Comparison of ENCODE assay signal across 7 cellular contexts in genomic region chr15:79479616-79480015, GRCh38.
"Had no signal": no experiment of that assay in that cellular context is flagged by ENCODE, and none has a peak within 500 bp of the region (broad histone marks: within the 10 kb centered on the region; RNA-seq: fewer than 3 reads in every experiment).

No MANE protein-coding gene starts in this region.

- H3K4me3 ChIP-seq: K562 had no signal

- H3K27ac ChIP-seq: HL-60 had no signal

- H3K4me1 Mint-ChIP-seq: IgD-negative memory B cell had no signal

- DNase-seq: IMR-90, KBM-7 had no signal

- FAIRE-seq: HepG2, HTR-8/SVneo, K562 had no signal

- H3K4me3 Mint-ChIP-seq: IgD-negative memory B cell had no signal

- H3K9me3 Mint-ChIP-seq: IgD-negative memory B cell had no signal

- H3K27ac Mint-ChIP-seq: IgD-negative memory B cell had no signal

- ATAC-seq: HepG2, K562 had no signal
